ENCODE assay signal across 1 cellular context in genomic region chr17:18743699-18744446, GRCh38.
A peak's percentile ranks its signal among the peaks of the same experiment; 100 is the strongest.
TF ChIP-seq lines count a peak whose summit lies in the region.

FBXW10 (plus strand) TSS chr17:18744054; CDS start chr17:18744245, 191 bp downstream.

TF ChIP-seq in H1, 55 proteins besides CTCF, POLR2A, EP300 and RAD21:
- TF ChIP-seq, protein P1, sequence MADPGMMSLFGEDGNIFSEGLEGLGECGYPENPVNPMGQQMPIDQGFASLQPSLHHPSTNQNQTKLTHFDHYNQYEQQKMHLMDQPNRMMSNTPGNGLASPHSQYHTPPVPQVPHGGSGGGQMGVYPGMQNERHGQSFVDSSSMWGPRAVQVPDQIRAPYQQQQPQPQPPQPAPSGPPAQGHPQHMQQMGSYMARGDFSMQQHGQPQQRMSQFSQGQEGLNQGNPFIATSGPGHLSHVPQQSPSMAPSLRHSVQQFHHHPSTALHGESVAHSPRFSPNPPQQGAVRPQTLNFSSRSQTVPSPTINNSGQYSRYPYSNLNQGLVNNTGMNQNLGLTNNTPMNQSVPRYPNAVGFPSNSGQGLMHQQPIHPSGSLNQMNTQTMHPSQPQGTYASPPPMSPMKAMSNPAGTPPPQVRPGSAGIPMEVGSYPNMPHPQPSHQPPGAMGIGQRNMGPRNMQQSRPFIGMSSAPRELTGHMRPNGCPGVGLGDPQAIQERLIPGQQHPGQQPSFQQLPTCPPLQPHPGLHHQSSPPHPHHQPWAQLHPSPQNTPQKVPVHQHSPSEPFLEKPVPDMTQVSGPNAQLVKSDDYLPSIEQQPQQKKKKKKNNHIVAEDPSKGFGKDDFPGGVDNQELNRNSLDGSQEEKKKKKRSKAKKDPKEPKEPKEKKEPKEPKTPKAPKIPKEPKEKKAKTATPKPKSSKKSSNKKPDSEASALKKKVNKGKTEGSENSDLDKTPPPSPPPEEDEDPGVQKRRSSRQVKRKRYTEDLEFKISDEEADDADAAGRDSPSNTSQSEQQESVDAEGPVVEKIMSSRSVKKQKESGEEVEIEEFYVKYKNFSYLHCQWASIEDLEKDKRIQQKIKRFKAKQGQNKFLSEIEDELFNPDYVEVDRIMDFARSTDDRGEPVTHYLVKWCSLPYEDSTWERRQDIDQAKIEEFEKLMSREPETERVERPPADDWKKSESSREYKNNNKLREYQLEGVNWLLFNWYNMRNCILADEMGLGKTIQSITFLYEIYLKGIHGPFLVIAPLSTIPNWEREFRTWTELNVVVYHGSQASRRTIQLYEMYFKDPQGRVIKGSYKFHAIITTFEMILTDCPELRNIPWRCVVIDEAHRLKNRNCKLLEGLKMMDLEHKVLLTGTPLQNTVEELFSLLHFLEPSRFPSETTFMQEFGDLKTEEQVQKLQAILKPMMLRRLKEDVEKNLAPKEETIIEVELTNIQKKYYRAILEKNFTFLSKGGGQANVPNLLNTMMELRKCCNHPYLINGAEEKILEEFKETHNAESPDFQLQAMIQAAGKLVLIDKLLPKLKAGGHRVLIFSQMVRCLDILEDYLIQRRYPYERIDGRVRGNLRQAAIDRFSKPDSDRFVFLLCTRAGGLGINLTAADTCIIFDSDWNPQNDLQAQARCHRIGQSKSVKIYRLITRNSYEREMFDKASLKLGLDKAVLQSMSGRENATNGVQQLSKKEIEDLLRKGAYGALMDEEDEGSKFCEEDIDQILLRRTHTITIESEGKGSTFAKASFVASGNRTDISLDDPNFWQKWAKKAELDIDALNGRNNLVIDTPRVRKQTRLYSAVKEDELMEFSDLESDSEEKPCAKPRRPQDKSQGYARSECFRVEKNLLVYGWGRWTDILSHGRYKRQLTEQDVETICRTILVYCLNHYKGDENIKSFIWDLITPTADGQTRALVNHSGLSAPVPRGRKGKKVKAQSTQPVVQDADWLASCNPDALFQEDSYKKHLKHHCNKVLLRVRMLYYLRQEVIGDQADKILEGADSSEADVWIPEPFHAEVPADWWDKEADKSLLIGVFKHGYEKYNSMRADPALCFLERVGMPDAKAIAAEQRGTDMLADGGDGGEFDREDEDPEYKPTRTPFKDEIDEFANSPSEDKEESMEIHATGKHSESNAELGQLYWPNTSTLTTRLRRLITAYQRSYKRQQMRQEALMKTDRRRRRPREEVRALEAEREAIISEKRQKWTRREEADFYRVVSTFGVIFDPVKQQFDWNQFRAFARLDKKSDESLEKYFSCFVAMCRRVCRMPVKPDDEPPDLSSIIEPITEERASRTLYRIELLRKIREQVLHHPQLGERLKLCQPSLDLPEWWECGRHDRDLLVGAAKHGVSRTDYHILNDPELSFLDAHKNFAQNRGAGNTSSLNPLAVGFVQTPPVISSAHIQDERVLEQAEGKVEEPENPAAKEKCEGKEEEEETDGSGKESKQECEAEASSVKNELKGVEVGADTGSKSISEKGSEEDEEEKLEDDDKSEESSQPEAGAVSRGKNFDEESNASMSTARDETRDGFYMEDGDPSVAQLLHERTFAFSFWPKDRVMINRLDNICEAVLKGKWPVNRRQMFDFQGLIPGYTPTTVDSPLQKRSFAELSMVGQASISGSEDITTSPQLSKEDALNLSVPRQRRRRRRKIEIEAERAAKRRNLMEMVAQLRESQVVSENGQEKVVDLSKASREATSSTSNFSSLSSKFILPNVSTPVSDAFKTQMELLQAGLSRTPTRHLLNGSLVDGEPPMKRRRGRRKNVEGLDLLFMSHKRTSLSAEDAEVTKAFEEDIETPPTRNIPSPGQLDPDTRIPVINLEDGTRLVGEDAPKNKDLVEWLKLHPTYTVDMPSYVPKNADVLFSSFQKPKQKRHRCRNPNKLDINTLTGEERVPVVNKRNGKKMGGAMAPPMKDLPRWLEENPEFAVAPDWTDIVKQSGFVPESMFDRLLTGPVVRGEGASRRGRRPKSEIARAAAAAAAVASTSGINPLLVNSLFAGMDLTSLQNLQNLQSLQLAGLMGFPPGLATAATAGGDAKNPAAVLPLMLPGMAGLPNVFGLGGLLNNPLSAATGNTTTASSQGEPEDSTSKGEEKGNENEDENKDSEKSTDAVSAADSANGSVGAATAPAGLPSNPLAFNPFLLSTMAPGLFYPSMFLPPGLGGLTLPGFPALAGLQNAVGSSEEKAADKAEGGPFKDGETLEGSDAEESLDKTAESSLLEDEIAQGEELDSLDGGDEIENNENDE (IDR thresholded peaks at IDR 0.05; ENCODE audit: insufficient replicate concordance, low read length), result peak; percentile 98
TF ChIP-seq in H1: peak in this region for 1; not testable (repeated sequence) for 54.
